In the genomic region with DNA sequence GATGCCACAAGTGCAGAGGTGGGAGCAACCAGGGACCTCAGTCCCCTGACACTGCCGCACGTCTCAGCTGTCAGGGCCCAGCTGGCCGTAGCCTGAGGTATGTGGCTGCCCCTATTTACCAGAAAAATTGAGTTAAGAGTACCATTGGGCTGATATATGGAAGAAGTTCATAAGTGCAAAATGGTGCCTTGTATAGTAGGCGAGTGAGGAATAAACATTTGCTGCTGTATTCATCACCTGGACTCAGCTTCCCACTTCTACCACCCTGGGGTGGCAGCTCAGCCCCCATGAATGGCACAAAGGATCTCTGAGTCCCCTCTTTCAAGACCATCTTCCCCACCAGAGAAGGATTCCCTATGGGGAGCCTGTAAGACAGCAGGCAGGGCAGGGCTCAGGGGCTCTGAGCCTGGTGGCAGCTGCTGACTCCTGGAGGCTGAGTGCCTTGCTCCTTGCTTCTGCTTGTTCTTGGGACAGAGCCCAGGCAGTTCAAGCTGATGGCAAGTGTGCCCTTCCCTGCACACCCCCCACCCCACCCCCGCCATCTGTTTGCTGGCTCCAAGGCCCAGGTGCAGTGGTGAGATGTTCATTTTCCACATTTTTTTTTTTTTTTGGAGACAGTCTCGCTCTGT, we compare ENCODE assay signal across 10 cellular contexts. TPM values are rescaled to one million over a fixed set of nuclear protein-coding genes. Genes with fewer than 3 reads are reported as not detected.
DNase-seq lines count a peak whose midpoint lies in the region; ATAC-seq and TF ChIP-seq lines count a peak whose summit lies in the region.
"Had no signal": no experiment of that assay in that cellular context is flagged by ENCODE, and none has a peak within 500 bp of the region (broad histone marks: within the 10 kb centered on the region; RNA-seq: fewer than 3 reads in every experiment).

No MANE protein-coding gene starts in this region.

- H3K9me3 ChIP-seq in mucosa of descending colon, result no peaks in the 10 kb centered on the region

- peaks cover 63% of the 10 kb centered on the region for H3K36me3 Mint-ChIP-seq in WTC11

- H3K27me3 Mint-ChIP-seq in WTC11 (ENCODE audit: low read depth), result no peaks in the 10 kb centered on the region

- intact Hi-C loops in mucosa of descending colon (cut with DNase I, micrococcal nuclease), result no loop called here

- peaks cover 53% of the 10 kb centered on the region for H3K4me1 Mint-ChIP-seq in WTC11

- peaks cover 5% of the 10 kb centered on the region for H3K36me3 ChIP-seq in mucosa of descending colon (ENCODE audit: low read depth)

- TF ChIP-seq CTCF in WTC11 (IDR thresholded peaks at IDR 0.05) (no peak), mucosa of descending colon (IDR thresholded peaks at IDR 0.05) (no peak)

- POLR2A ChIA-PET in WTC11 (lab: Charles Lee), result interaction anchor here (0.6 to 2.0 kb wide), 3 partner anchors 37 to 1733 kb away, joined by 3 to 9 read pairs (median 3); no protein-coding TSS in a partner anchor

- peak overlapping the region; percentile 45 for H3K27ac Mint-ChIP-seq in WTC11

- peak; percentile 7 for ATAC-seq in WTC11
- peak; percentile 13 for ATAC-seq in mucosa of descending colon

- peaks cover 33% of the 10 kb centered on the region for H3K4me1 ChIP-seq in mucosa of descending colon (ENCODE audit: low read depth)

- DNase-seq in DMS53 (lab: John Stamatoyannopoulos, UW) (peak; percentile 52), DMS53 treated with DMSO at 0.1 percent for 48 hours (lab: John Stamatoyannopoulos, UW; ENCODE audit: unreplicated experiment) (no peak), HT1080 (ENCODE audit: low read depth) (peak; percentile 64), WTC11 (ENCODE audit: low spot score) (no peak), mucosa of descending colon (peak in 1 of 3 donors; percentile 42), T1000 (lab: John Stamatoyannopoulos, UW) (no peak), NOMO-1 treated with DMSO at 0.1 percent for 48 hours (lab: John Stamatoyannopoulos, UW; ENCODE audit: unreplicated experiment) (no peak)
- no peak for DNase-seq in stimulated activated CD4-positive, alpha-beta T cell treated with anti-CD3 and anti-CD28 coated beads, Interleukin-2, amount 100 ng/mL, for 48 hours
- DNase-seq: 8988T, anterior cingulate cortex had no signal

- H3K4me3 ChIP-seq in mucosa of descending colon, result no peak overlapping the region

- CTCF ChIA-PET in WTC11 (lab: Charles Lee), result interaction anchor here (0.7 to 3.8 kb wide), 8 partner anchors 9 to 82 kb away, joined by 3 to 20 read pairs (median 4); no protein-coding TSS in a partner anchor

- H3K9me3 Mint-ChIP-seq in WTC11, result no peaks in the 10 kb centered on the region

- no peak overlapping the region for H3K4me3 Mint-ChIP-seq in WTC11

TF ChIP-seq in WTC11, 78 proteins besides CTCF, POLR2A, EP300 and RAD21 (continues in another document):
- TF ChIP-seq, protein P1, sequence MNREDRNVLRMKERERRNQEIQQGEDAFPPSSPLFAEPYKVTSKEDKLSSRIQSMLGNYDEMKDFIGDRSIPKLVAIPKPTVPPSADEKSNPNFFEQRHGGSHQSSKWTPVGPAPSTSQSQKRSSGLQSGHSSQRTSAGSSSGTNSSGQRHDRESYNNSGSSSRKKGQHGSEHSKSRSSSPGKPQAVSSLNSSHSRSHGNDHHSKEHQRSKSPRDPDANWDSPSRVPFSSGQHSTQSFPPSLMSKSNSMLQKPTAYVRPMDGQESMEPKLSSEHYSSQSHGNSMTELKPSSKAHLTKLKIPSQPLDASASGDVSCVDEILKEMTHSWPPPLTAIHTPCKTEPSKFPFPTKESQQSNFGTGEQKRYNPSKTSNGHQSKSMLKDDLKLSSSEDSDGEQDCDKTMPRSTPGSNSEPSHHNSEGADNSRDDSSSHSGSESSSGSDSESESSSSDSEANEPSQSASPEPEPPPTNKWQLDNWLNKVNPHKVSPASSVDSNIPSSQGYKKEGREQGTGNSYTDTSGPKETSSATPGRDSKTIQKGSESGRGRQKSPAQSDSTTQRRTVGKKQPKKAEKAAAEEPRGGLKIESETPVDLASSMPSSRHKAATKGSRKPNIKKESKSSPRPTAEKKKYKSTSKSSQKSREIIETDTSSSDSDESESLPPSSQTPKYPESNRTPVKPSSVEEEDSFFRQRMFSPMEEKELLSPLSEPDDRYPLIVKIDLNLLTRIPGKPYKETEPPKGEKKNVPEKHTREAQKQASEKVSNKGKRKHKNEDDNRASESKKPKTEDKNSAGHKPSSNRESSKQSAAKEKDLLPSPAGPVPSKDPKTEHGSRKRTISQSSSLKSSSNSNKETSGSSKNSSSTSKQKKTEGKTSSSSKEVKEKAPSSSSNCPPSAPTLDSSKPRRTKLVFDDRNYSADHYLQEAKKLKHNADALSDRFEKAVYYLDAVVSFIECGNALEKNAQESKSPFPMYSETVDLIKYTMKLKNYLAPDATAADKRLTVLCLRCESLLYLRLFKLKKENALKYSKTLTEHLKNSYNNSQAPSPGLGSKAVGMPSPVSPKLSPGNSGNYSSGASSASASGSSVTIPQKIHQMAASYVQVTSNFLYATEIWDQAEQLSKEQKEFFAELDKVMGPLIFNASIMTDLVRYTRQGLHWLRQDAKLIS (CRISPR knock-in tag; IDR thresholded peaks at IDR 0.05; ENCODE audit: borderline replicate concordance), result no peak
- TF ChIP-seq SMAD4 (CRISPR knock-in tag; IDR thresholded peaks at IDR 0.05), result no peak
- TF ChIP-seq USF1 (CRISPR knock-in tag; IDR thresholded peaks at IDR 0.05), result no peak
- TF ChIP-seq, protein P2, sequence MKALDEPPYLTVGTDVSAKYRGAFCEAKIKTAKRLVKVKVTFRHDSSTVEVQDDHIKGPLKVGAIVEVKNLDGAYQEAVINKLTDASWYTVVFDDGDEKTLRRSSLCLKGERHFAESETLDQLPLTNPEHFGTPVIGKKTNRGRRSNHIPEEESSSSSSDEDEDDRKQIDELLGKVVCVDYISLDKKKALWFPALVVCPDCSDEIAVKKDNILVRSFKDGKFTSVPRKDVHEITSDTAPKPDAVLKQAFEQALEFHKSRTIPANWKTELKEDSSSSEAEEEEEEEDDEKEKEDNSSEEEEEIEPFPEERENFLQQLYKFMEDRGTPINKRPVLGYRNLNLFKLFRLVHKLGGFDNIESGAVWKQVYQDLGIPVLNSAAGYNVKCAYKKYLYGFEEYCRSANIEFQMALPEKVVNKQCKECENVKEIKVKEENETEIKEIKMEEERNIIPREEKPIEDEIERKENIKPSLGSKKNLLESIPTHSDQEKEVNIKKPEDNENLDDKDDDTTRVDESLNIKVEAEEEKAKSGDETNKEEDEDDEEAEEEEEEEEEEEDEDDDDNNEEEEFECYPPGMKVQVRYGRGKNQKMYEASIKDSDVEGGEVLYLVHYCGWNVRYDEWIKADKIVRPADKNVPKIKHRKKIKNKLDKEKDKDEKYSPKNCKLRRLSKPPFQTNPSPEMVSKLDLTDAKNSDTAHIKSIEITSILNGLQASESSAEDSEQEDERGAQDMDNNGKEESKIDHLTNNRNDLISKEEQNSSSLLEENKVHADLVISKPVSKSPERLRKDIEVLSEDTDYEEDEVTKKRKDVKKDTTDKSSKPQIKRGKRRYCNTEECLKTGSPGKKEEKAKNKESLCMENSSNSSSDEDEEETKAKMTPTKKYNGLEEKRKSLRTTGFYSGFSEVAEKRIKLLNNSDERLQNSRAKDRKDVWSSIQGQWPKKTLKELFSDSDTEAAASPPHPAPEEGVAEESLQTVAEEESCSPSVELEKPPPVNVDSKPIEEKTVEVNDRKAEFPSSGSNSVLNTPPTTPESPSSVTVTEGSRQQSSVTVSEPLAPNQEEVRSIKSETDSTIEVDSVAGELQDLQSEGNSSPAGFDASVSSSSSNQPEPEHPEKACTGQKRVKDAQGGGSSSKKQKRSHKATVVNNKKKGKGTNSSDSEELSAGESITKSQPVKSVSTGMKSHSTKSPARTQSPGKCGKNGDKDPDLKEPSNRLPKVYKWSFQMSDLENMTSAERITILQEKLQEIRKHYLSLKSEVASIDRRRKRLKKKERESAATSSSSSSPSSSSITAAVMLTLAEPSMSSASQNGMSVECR (CRISPR knock-in tag; IDR thresholded peaks at IDR 0.05; ENCODE audit: borderline replicate concordance), result no peak
- TF ChIP-seq, protein P3, sequence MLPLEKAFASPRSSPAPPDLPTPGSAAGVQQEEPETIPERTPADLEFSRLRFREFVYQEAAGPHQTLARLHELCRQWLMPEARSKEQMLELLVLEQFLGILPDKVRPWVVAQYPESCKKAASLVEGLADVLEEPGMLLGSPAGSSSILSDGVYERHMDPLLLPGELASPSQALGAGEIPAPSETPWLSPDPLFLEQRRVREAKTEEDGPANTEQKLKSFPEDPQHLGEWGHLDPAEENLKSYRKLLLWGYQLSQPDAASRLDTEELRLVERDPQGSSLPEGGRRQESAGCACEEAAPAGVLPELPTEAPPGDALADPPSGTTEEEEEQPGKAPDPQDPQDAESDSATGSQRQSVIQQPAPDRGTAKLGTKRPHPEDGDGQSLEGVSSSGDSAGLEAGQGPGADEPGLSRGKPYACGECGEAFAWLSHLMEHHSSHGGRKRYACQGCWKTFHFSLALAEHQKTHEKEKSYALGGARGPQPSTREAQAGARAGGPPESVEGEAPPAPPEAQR (CRISPR knock-in tag; IDR thresholded peaks at IDR 0.05), result no peak
- TF ChIP-seq, protein P4, sequence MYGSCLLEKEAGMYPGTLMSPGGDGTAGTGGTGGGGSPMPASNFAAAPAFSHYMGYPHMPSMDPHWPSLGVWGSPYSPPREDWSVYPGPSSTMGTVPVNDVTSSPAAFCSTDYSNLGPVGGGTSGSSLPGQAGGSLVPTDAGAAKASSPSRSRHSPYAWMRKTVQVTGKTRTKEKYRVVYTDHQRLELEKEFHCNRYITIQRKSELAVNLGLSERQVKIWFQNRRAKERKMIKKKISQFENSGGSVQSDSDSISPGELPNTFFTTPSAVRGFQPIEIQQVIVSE (CRISPR knock-in tag; IDR thresholded peaks at IDR 0.05; ENCODE audit: borderline replicate concordance), result no peak

RNA-seq across cellular contexts. Expression of gene TRPV2, which starts 29.0 kb away (rescaled TPM):
- 101 and 105 TPM in 2 replicates for total RNA-seq in HT1080 (2014; rRNA removed; shearing (Covaris generic))
- 41.0 TPM in 2 replicates for polyA plus RNA-seq in HT1080 (2015; cell fraction: cytosol; rRNA removed)
- polyA plus RNA-seq in HT1080 (2015; cell fraction: nucleus; rRNA removed), result 138 and 139 TPM in 2 replicates
- 3.5 to 4.9 TPM (median 4.3 TPM) in 3 replicates for total RNA-seq in WTC11 (2021)
- total RNA-seq in mucosa of descending colon, result 10 to 100 TPM in 2 of 3 donors, 1 to 10 TPM in 1; 4.8 to 15.2 (median 13.3) TPM

RNA-seq across cellular contexts. Expression of gene LRRC75A, which starts 47.6 kb away (rescaled TPM):
- not detected in 2 replicates for total RNA-seq in HT1080 (2014; rRNA removed; shearing (Covaris generic))
- polyA plus RNA-seq in HT1080 (2015; cell fraction: cytosol; rRNA removed), result 0.22 and 0.25 TPM in 2 replicates
- 0.06 and 0.23 TPM in 2 replicates for polyA plus RNA-seq in HT1080 (2015; cell fraction: nucleus; rRNA removed)
- total RNA-seq in WTC11 (2021), result 13.7 to 22.9 TPM (median 14.7 TPM) in 3 replicates
- total RNA-seq in mucosa of descending colon, result 10 to 100 TPM; 37.1 to 85.7 (median 52.6) TPM

Comparison
In these comparisons a context has a peak if more than half of its experiments do, and no peak if none do; other contexts are left out.
1. DNase-seq: peak in DMS53 (single experiment) and HT1080 (single experiment); none in DMS53 treated with DMSO at 0.1 percent for 48 hours (single experiment), WTC11 (single experiment), T1000 (single experiment), stimulated activated CD4-positive, alpha-beta T cell treated with anti-CD3 and anti-CD28 coated beads, Interleukin-2, amount 100 ng/mL, for 48 hours (0 of 2) and NOMO-1 treated with DMSO at 0.1 percent for 48 hours (single experiment).
2. RNA of gene LRRC75A, which starts 47.6 kb away (total RNA-seq): 37.1 to 85.7 TPM in mucosa of descending colon and 13.7 to 22.9 TPM in WTC11; not detected in HT1080; every median in the first group is over 10 times any median in the second.